Comparison of ENCODE assay signal across 7 cellular contexts in genomic region chr20:60930023-60930790, GRCh38.
"Had no signal": no experiment of that assay in that cellular context is flagged by ENCODE, and none has a peak within 500 bp of the region (broad histone marks: within the 10 kb centered on the region; RNA-seq: fewer than 3 reads in every experiment).

No MANE protein-coding gene starts in this region.

- H3K4me1 Mint-ChIP-seq: H9 had no signal

- H2AFZ ChIP-seq: GM23248 had no signal

- H3K4me3 Mint-ChIP-seq: H9 had no signal

- H3K4me3 ChIP-seq: GM23248 had no signal

- H3K9ac ChIP-seq: GM23248, KMS-11 had no signal

- H3K4me2 ChIP-seq: KMS-11 had no signal

- H3K9me3 Mint-ChIP-seq: H9 had no signal

- H3K27ac ChIP-seq: GM23248, KMS-11 had no signal

- DNase-seq: GM23248, GOT3, H9, HCEC 1CT, KBM-7 had no signal

- FAIRE-seq: H54 had no signal
